Comparison of ENCODE assay signal across 20 cellular contexts in the genomic region with DNA sequence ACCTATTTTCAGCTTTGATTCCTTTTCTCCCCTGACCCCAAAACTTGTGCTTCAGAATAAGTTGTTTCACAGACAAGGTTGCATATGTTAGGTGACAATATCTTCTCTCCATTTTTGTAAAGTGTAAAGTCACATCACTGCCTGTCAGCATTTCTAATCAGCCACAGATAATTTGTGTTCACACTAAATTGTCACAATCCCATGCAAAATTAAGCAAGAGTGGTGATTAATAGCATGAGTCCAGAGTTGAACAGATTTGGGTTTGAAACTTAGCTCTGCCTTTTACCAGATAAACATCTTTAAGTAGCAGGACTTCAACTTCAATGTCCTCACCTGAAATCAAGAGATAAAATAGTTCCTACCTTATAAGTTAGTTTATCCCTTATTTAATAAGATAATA.
DNase-seq lines count a peak whose midpoint lies in the region; ATAC-seq, FAIRE-seq and TF ChIP-seq lines count a peak whose summit lies in the region.
"Had no signal": no experiment of that assay in that cellular context is flagged by ENCODE, and none has a peak within 500 bp of the region (broad histone marks: within the 10 kb centered on the region; RNA-seq: fewer than 3 reads in every experiment).

No MANE protein-coding gene starts in this region.

- H3K27ac ChIP-seq in suprapubic skin: peak overlapping the region; percentile 50
- H3K27ac ChIP-seq: right atrium auricular region had no signal

- TF ChIP-seq EP300 in suprapubic skin (IDR thresholded peaks at IDR 0.05): no peak

- DNase-seq in activated naive CD8-positive, alpha-beta T cell treated with anti-CD3 and anti-CD28 coated beads for 36 hours: no peak
- DNase-seq in T-cell: no peak
- DNase-seq in bronchial epithelial cell (ENCODE audit: low read depth): peak; percentile 77
- DNase-seq in suprapubic skin (ENCODE audit: low spot score in 2 of 2): no peak
- no peak for DNase-seq in NOMO-1 treated with dmso at 0.1 percent for 144 hours (lab: John Stamatoyannopoulos, UW; ENCODE audit: unreplicated experiment)
- DNase-seq: activated B cell treated with CpG ODN at 0.5 μM for 24 hours; Caco-2; caudate nucleus; effector CD8-positive, alpha-beta T cell; mucosa of descending colon; NCI-H1417 treated with DMSO at 0.1 percent for 48 hours; NCI-H524; Right ventricle myocardium superior had no signal

- H3K36me3 ChIP-seq in bronchial epithelial cell (ENCODE audit: control insufficient read depth, insufficient read depth, low read length) (no peaks in the 10 kb centered on the region), suprapubic skin (no peaks in the 10 kb centered on the region)
- H3K36me3 ChIP-seq: right atrium auricular region had no signal

- no peaks in the 10 kb centered on the region for H3K9me3 Mint-ChIP-seq in activated naive CD8-positive, alpha-beta T cell (ENCODE audit: low read depth)
- H3K9me3 Mint-ChIP-seq in activated naive CD8-positive, alpha-beta T cell treated with anti-CD3 and anti-CD28 coated beads for 36 hours: no peaks in the 10 kb centered on the region
- H3K9me3 Mint-ChIP-seq in T-cell: no peaks in the 10 kb centered on the region
- H3K9me3 Mint-ChIP-seq: activated B cell treated with CpG ODN at 0.5 μM for 24 hours; stimulated activated memory B cell treated with anti-CD40 and anti-IgM and Interleukin-4, amounts not matched to agents 10 μg/mL and 1 μg/mL and 100 μg/mL, for 72 hours; type B pancreatic cell had no signal

- POLR2A ChIA-PET in T-cell (lab: Charles Lee): interaction anchor here in 1 of 2 donors (0.6 kb wide), 1 partner anchor 70 kb away, joined by 3 read pairs; no protein-coding TSS in a partner anchor

- peak overlapping the region; percentile 11 for H3K4me3 Mint-ChIP-seq in activated naive CD8-positive, alpha-beta T cell
- no peak overlapping the region for H3K4me3 Mint-ChIP-seq in activated naive CD8-positive, alpha-beta T cell treated with anti-CD3 and anti-CD28 coated beads for 36 hours
- H3K4me3 Mint-ChIP-seq in T-cell: peak overlapping the region in 1 of 3 donors; percentile 31
- H3K4me3 Mint-ChIP-seq: activated B cell treated with CpG ODN at 0.5 μM for 24 hours; stimulated activated memory B cell treated with anti-CD40 and anti-IgM and Interleukin-4, amounts not matched to agents 10 μg/mL and 1 μg/mL and 100 μg/mL, for 72 hours; type B pancreatic cell had no signal

- H3K4me3 ChIP-seq in bronchial epithelial cell (ENCODE audit: low read depth, low read length) (no peak overlapping the region), suprapubic skin (no peak overlapping the region)
- H3K4me3 ChIP-seq: mucosa of descending colon, right atrium auricular region had no signal

- peaks cover 2% of the 10 kb centered on the region for H3K36me3 Mint-ChIP-seq in activated naive CD8-positive, alpha-beta T cell
- H3K36me3 Mint-ChIP-seq in activated naive CD8-positive, alpha-beta T cell treated with anti-CD3 and anti-CD28 coated beads for 36 hours: peaks cover 8% of the 10 kb centered on the region
- no peaks in the 10 kb centered on the region for H3K36me3 Mint-ChIP-seq in T-cell
- H3K36me3 Mint-ChIP-seq: stimulated activated memory B cell treated with anti-CD40 and anti-IgM and Interleukin-4, amounts not matched to agents 10 μg/mL and 1 μg/mL and 100 μg/mL, for 72 hours; type B pancreatic cell had no signal

- H3K4me1 Mint-ChIP-seq in activated naive CD8-positive, alpha-beta T cell (ENCODE audit: low read depth): peaks cover 56% of the 10 kb centered on the region
- peaks cover 51% of the 10 kb centered on the region for H3K4me1 Mint-ChIP-seq in activated naive CD8-positive, alpha-beta T cell treated with anti-CD3 and anti-CD28 coated beads for 36 hours
- H3K4me1 Mint-ChIP-seq in T-cell: peaks cover 46 to 54% (median 50%) of the 10 kb centered on the region in 3 donors

- CTCF ChIA-PET in T-cell (lab: Charles Lee): interaction anchor here in 1 of 2 donors (1.7 kb wide), 1 partner anchor 46 kb away, joined by 6 read pairs; no protein-coding TSS in a partner anchor

- FAIRE-seq in bronchial epithelial cell (lab: Jason Lieb, UNC): no peak

- no peaks in the 10 kb centered on the region for H3K9me3 ChIP-seq in suprapubic skin
- H3K9me3 ChIP-seq: Caco-2, mucosa of descending colon, right atrium auricular region had no signal

- H3K4me1 ChIP-seq in suprapubic skin: peaks cover 31% of the 10 kb centered on the region

- no peak for TF ChIP-seq CTCF in bronchial epithelial cell (IDR thresholded peaks at IDR 0.05; ENCODE audit: insufficient read depth, low read length, severe bottlenecking)
- no peak for TF ChIP-seq CTCF in suprapubic skin (IDR thresholded peaks at IDR 0.05)

- H3K27me3 Mint-ChIP-seq in activated naive CD8-positive, alpha-beta T cell: no peaks in the 10 kb centered on the region
- no peaks in the 10 kb centered on the region for H3K27me3 Mint-ChIP-seq in activated naive CD8-positive, alpha-beta T cell treated with anti-CD3 and anti-CD28 coated beads for 36 hours
- H3K27me3 Mint-ChIP-seq in T-cell: no peaks in the 10 kb centered on the region
- H3K27me3 Mint-ChIP-seq: activated B cell treated with CpG ODN at 0.5 μM for 24 hours, type B pancreatic cell had no signal

- H3K27me3 ChIP-seq in bronchial epithelial cell (ENCODE audit: control insufficient read depth, insufficient read depth, low read length) (no peaks in the 10 kb centered on the region), suprapubic skin (no peaks in the 10 kb centered on the region)
- H3K27me3 ChIP-seq: right atrium auricular region had no signal

- ATAC-seq in T-cell (replicated peaks in 1 of 4) (no peak), HG03565 (IDR thresholded peaks at IDR 0.05; ENCODE audit: unreplicated experiment) (no peak), GM18861 (IDR thresholded peaks at IDR 0.05; ENCODE audit: unreplicated experiment) (no peak)
- ATAC-seq: HCT116; mucosa of descending colon; stimulated activated memory B cell treated with anti-CD40 and anti-IgM and Interleukin-4, amounts not matched to agents 10 μg/mL and 1 μg/mL and 100 μg/mL, for 72 hours had no signal

- TF ChIP-seq POLR2A in suprapubic skin (IDR thresholded peaks at IDR 0.05): no peak

- H3K27ac Mint-ChIP-seq in activated naive CD8-positive, alpha-beta T cell: peak overlapping the region; percentile 79
- no peak overlapping the region for H3K27ac Mint-ChIP-seq in activated naive CD8-positive, alpha-beta T cell treated with anti-CD3 and anti-CD28 coated beads for 36 hours
- H3K27ac Mint-ChIP-seq in T-cell: peak overlapping the region; percentile 58 to 79
- H3K27ac Mint-ChIP-seq: activated B cell treated with CpG ODN at 0.5 μM for 24 hours; stimulated activated memory B cell treated with anti-CD40 and anti-IgM and Interleukin-4, amounts not matched to agents 10 μg/mL and 1 μg/mL and 100 μg/mL, for 72 hours; type B pancreatic cell had no signal
